ENCODE assay signal across 19 cellular contexts in the genomic region with DNA sequence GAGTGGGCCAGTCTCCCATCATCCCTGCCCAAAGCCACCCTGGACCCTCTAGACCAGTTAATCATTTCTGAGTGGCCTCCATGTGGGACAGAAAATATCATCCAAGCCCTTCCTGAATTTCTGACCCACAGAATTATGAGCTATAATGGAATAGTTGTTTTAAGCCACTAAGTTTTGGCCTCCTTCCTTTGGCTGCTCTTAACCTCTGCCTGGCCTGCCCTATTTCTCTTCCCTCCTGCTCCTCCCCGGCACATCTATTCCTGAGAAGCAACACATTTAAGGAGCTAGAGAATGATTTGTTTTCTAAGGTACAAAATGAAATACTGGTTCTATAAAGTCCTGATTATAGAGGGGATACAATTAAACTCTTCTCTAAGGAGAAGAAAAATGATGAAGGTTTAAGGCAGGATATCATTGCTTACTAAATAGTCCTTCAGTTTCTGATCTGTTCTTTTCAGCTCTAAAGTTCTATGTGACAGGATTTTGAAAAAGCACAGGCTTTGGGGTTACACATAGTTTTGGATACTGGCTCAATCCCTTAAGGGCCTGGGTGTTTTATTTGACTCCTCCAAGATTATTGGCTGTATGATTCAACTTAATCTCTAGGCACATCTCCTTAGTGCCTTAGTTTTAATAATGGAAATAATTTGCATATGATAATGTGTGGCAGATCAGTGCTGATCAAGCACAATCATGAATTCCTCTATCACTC.
"Had no signal": no experiment of that assay in that cellular context is flagged by ENCODE, and none has a peak within 500 bp of the region (broad histone marks: within the 10 kb centered on the region; RNA-seq: fewer than 3 reads in every experiment).

No MANE protein-coding gene starts in this region.

- H3K4me3 ChIP-seq: esophagus squamous epithelium, heart left ventricle, thyroid gland had no signal

- H3K27me3 ChIP-seq: esophagus squamous epithelium, heart left ventricle, thyroid gland had no signal

- H3K9me3 ChIP-seq: esophagus squamous epithelium, thyroid gland had no signal

- H3K36me3 Mint-ChIP-seq: activated naive CD4-positive, alpha-beta T cell treated with anti-CD3 and anti-CD28 coated beads, Interleukin-2, amount 50 U/mL, for 24 hours; brain; memory B cell; stimulated activated effector memory CD8-positive, alpha-beta T cell treated with anti-CD3 and anti-CD28 coated beads, Interleukin-12 subunit alpha, Interleukin-12 subunit beta, amount 100 ng/mL, for 72 hours had no signal

- H3K27ac Mint-ChIP-seq: activated CD4-positive, alpha-beta memory T cell treated with anti-CD3 and anti-CD28 coated beads, Interleukin-2, amount 10 ng/mL, durations not matched to agents 7 days and 5 days; activated naive CD4-positive, alpha-beta T cell treated with anti-CD3 and anti-CD28 coated beads, Interleukin-2, amount 50 U/mL, for 24 hours; activated T-helper 1 cell treated with anti-CD3 and anti-CD28 coated beads, Interleukin-12 subunit alpha, Interleukin-12 subunit beta, Interleukin-2, Interleukin-4 antibody, amounts not matched to agents 30 ng/mL and 10 ng/mL and 1 ng/mL, durations not matched to agents 14 hours and 24 hours and 36 hours; brain; effector memory CD8-positive, alpha-beta T cell; memory B cell; stimulated activated effector memory CD8-positive, alpha-beta T cell treated with anti-CD3 and anti-CD28 coated beads, Interleukin-12 subunit alpha, Interleukin-12 subunit beta, amount 100 ng/mL, for 72 hours; stimulated activated naive CD8-positive, alpha-beta T cell treated with anti-CD3 and anti-CD28 coated beads, Interleukin-15, amount 100 ng/mL, for 72 hours had no signal

- H3K4me1 ChIP-seq: esophagus squamous epithelium, parathyroid adenoma, thyroid gland had no signal

- ATAC-seq: effector memory CD8-positive, alpha-beta T cell; SK-N-SH treated with all-trans-retinoic acid at 6 μM for 48 hours; stimulated activated effector memory CD8-positive, alpha-beta T cell treated with anti-CD3 and anti-CD28 coated beads, Interleukin-12 subunit alpha, Interleukin-12 subunit beta, amount 100 ng/mL, for 72 hours; stimulated activated naive CD8-positive, alpha-beta T cell treated with anti-CD3 and anti-CD28 coated beads, Interleukin-15, amount 100 ng/mL, for 72 hours had no signal

- H3K27me3 Mint-ChIP-seq: activated CD4-positive, alpha-beta memory T cell treated with anti-CD3 and anti-CD28 coated beads, Interleukin-2, amount 10 ng/mL, durations not matched to agents 7 days and 5 days; brain; effector memory CD8-positive, alpha-beta T cell; stimulated activated naive CD8-positive, alpha-beta T cell treated with anti-CD3 and anti-CD28 coated beads, Interleukin-15, amount 100 ng/mL, for 72 hours had no signal

- H3K4me1 Mint-ChIP-seq: activated CD4-positive, alpha-beta memory T cell treated with anti-CD3 and anti-CD28 coated beads, Interleukin-2, amount 10 ng/mL, durations not matched to agents 7 days and 5 days; activated naive CD4-positive, alpha-beta T cell treated with anti-CD3 and anti-CD28 coated beads, Interleukin-2, amount 50 U/mL, for 24 hours; brain; memory B cell; stimulated activated effector memory CD8-positive, alpha-beta T cell treated with anti-CD3 and anti-CD28 coated beads, Interleukin-12 subunit alpha, Interleukin-12 subunit beta, amount 100 ng/mL, for 72 hours had no signal

- H3K4me3 Mint-ChIP-seq: activated CD4-positive, alpha-beta memory T cell treated with anti-CD3 and anti-CD28 coated beads, Interleukin-2, amount 10 ng/mL, durations not matched to agents 7 days and 5 days; activated naive CD4-positive, alpha-beta T cell treated with anti-CD3 and anti-CD28 coated beads, Interleukin-2, amount 50 U/mL, for 24 hours; activated T-helper 1 cell treated with anti-CD3 and anti-CD28 coated beads, Interleukin-12 subunit alpha, Interleukin-12 subunit beta, Interleukin-2, Interleukin-4 antibody, amounts not matched to agents 30 ng/mL and 10 ng/mL and 1 ng/mL, durations not matched to agents 14 hours and 24 hours and 36 hours; brain; effector memory CD8-positive, alpha-beta T cell; memory B cell; stimulated activated effector memory CD8-positive, alpha-beta T cell treated with anti-CD3 and anti-CD28 coated beads, Interleukin-12 subunit alpha, Interleukin-12 subunit beta, amount 100 ng/mL, for 72 hours; stimulated activated naive CD8-positive, alpha-beta T cell treated with anti-CD3 and anti-CD28 coated beads, Interleukin-15, amount 100 ng/mL, for 72 hours had no signal

- DNase-seq: activated CD4-positive, alpha-beta memory T cell treated with anti-CD3 and anti-CD28 coated beads, Interleukin-2, amount 10 ng/mL, durations not matched to agents 7 days and 5 days; activated CD4-positive, alpha-beta T cell treated with anti-CD3 and anti-CD28 coated beads for 48 hours; activated gamma-delta T cell; activated T-cell treated with anti-CD3 and anti-CD28 coated beads for 4 hours; aorta; caudate nucleus; effector memory CD8-positive, alpha-beta T cell; esophagus squamous epithelium; heart left ventricle; nucleus accumbens; stimulated activated naive CD8-positive, alpha-beta T cell treated with anti-CD3 and anti-CD28 coated beads, Interleukin-15, amount 100 ng/mL, for 72 hours; thyroid gland had no signal

- H3K27ac ChIP-seq: parathyroid adenoma, thyroid gland had no signal

- H3K9ac ChIP-seq: parathyroid adenoma had no signal

- H3K36me3 ChIP-seq: esophagus squamous epithelium, heart left ventricle, thyroid gland had no signal
